28 cellular contexts compared by ENCODE assay signal in the genomic region with DNA sequence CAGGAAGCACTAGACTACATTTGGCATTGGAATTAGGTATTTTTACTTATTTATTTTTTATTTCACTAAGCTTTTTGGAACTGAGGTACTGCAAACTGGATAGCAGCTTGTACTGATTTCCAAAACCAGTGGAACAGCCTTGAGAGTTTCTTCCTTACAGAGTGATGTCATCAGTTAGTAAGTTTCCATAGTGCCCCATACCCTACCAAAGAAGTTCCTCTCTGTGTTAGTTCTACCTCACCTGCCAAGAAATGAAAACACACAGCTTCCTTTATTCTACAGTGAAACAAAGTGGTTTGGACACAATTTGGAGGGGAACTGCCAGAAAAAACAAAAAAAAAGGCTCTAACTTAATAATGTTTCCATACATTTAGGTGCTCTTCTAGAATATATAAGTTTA.
"Had no signal": no experiment of that assay in that cellular context is flagged by ENCODE, and none has a peak within 500 bp of the region (broad histone marks: within the 10 kb centered on the region; RNA-seq: fewer than 3 reads in every experiment).

No MANE protein-coding gene starts in this region.

- H3K4me3 ChIP-seq: cardiac muscle cell, MG63, SJSA1 had no signal

- DNase-seq: activated B cell treated with CpG ODN at 0.5 μM for 24 hours; activated CD4-positive, alpha-beta T cell treated with anti-CD3 and anti-CD28 coated beads for 1 hour; activated CD4-positive, alpha-beta T cell treated with anti-CD3 and anti-CD28 coated beads, Interleukin-2, amount 10 ng/mL, durations not matched to agents 24 days and 14 days; activated CD4-positive, alpha-beta T cell treated with anti-CD3 and anti-CD28 coated beads, Interleukin-2, amount 50 U/mL, for 48 hours; activated CD8-positive, alpha-beta memory T cell treated with anti-CD3 and anti-CD28 coated beads, Interleukin-2, amount 10 ng/mL, durations not matched to agents 7 days and 5 days; activated effector memory CD4-positive, alpha-beta T cell treated with Interleukin-2 at 50 U/mL for 16 hours; activated naive CD4-positive, alpha-beta T cell; activated T-cell treated with anti-CD3 and anti-CD28 coated beads, Interleukin-2, amount 50 U/mL, for 24 hours; aorta; MG63; MV-4-11; NCI-H1092 treated with DMSO at 0.1 percent for 48 hours; NCI-H1417 treated with DMSO at 0.1 percent for 48 hours; NCI-H1694; NCI-H2029; NCI-H2107; NCI-H2171 treated with DMSO at 0.1 percent for 48 hours; NCI-H510A; NCI-H526 treated with DMSO at 0.1 percent for 48 hours; NCI-H82; SHP77; T-helper 9 cell had no signal

- H3K9me3 Mint-ChIP-seq: activated B cell treated with CpG ODN at 0.5 μM for 24 hours; activated CD4-positive, alpha-beta T cell treated with anti-CD3 and anti-CD28 coated beads, Interleukin-2, amount 10 ng/mL, durations not matched to agents 24 days and 14 days; activated T-cell treated with anti-CD3 and anti-CD28 coated beads, Interleukin-2, amount 50 U/mL, for 24 hours; activated T-helper 1 cell treated with anti-CD3 and anti-CD28 coated beads, Interleukin-12 subunit alpha, Interleukin-12 subunit beta, Interleukin-2, Interleukin-4 antibody, amounts not matched to agents 30 ng/mL and 10 ng/mL and 1 ng/mL, durations not matched to agents 14 hours and 24 hours and 36 hours; T-helper 1 cell treated with Interleukin-12 subunit alpha and Interleukin-12 subunit beta and Interleukin-4 antibody, amounts not matched to agents 30 μg/mL and 1 μg/mL, for 36 hours had no signal

- H3K36me3 ChIP-seq: cardiac muscle cell, MG63, SJSA1 had no signal

- H3K9me3 ChIP-seq: MG63, SJSA1 had no signal

- H3K27ac Mint-ChIP-seq: activated B cell treated with CpG ODN at 0.5 μM for 24 hours; activated CD4-positive, alpha-beta T cell treated with anti-CD3 and anti-CD28 coated beads, Interleukin-2, amount 10 ng/mL, durations not matched to agents 24 days and 14 days; activated CD8-positive, alpha-beta memory T cell treated with anti-CD3 and anti-CD28 coated beads, Interleukin-2, amount 10 ng/mL, durations not matched to agents 7 days and 5 days; activated naive CD4-positive, alpha-beta T cell treated with anti-CD3 and anti-CD28 coated beads, Interleukin-2, amount 50 U/mL, for 24 hours; activated T-cell treated with anti-CD3 and anti-CD28 coated beads, Interleukin-2, amount 50 U/mL, for 24 hours; activated T-helper 1 cell treated with anti-CD3 and anti-CD28 coated beads, Interleukin-12 subunit alpha, Interleukin-12 subunit beta, Interleukin-2, Interleukin-4 antibody, amounts not matched to agents 30 ng/mL and 10 ng/mL and 1 ng/mL, durations not matched to agents 14 hours and 24 hours and 36 hours; T-helper 1 cell treated with Interleukin-12 subunit alpha and Interleukin-12 subunit beta and Interleukin-4 antibody, amounts not matched to agents 30 μg/mL and 1 μg/mL, for 36 hours had no signal

- H3K27me3 Mint-ChIP-seq: activated B cell treated with CpG ODN at 0.5 μM for 24 hours; activated CD4-positive, alpha-beta T cell treated with anti-CD3 and anti-CD28 coated beads, Interleukin-2, amount 10 ng/mL, durations not matched to agents 24 days and 14 days; activated CD8-positive, alpha-beta memory T cell treated with anti-CD3 and anti-CD28 coated beads, Interleukin-2, amount 10 ng/mL, durations not matched to agents 7 days and 5 days; activated naive CD4-positive, alpha-beta T cell treated with anti-CD3 and anti-CD28 coated beads, Interleukin-2, amount 50 U/mL, for 24 hours; activated T-cell treated with anti-CD3 and anti-CD28 coated beads, Interleukin-2, amount 50 U/mL, for 24 hours; brain had no signal

- H3K27ac ChIP-seq: cardiac muscle cell, SJSA1 had no signal

- H3K4me1 ChIP-seq: SJSA1 had no signal

- H3K36me3 Mint-ChIP-seq: activated CD8-positive, alpha-beta memory T cell treated with anti-CD3 and anti-CD28 coated beads, Interleukin-2, amount 10 ng/mL, durations not matched to agents 7 days and 5 days; activated naive CD4-positive, alpha-beta T cell treated with anti-CD3 and anti-CD28 coated beads, Interleukin-2, amount 50 U/mL, for 24 hours had no signal

- H3K4me3 Mint-ChIP-seq: activated B cell treated with CpG ODN at 0.5 μM for 24 hours; activated CD4-positive, alpha-beta T cell treated with anti-CD3 and anti-CD28 coated beads, Interleukin-2, amount 10 ng/mL, durations not matched to agents 24 days and 14 days; activated CD8-positive, alpha-beta memory T cell treated with anti-CD3 and anti-CD28 coated beads, Interleukin-2, amount 10 ng/mL, durations not matched to agents 7 days and 5 days; activated naive CD4-positive, alpha-beta T cell treated with anti-CD3 and anti-CD28 coated beads, Interleukin-2, amount 50 U/mL, for 24 hours; activated T-cell treated with anti-CD3 and anti-CD28 coated beads, Interleukin-2, amount 50 U/mL, for 24 hours; activated T-helper 1 cell treated with anti-CD3 and anti-CD28 coated beads, Interleukin-12 subunit alpha, Interleukin-12 subunit beta, Interleukin-2, Interleukin-4 antibody, amounts not matched to agents 30 ng/mL and 10 ng/mL and 1 ng/mL, durations not matched to agents 14 hours and 24 hours and 36 hours; brain; T-helper 1 cell treated with Interleukin-12 subunit alpha and Interleukin-12 subunit beta and Interleukin-4 antibody, amounts not matched to agents 30 μg/mL and 1 μg/mL, for 36 hours had no signal

- H3K27me3 ChIP-seq: cardiac muscle cell, MG63, SJSA1 had no signal

- ATAC-seq: activated CD8-positive, alpha-beta memory T cell treated with anti-CD3 and anti-CD28 coated beads, Interleukin-2, amount 10 ng/mL, durations not matched to agents 7 days and 5 days had no signal

- H3K4me1 Mint-ChIP-seq: activated B cell treated with CpG ODN at 0.5 μM for 24 hours; activated CD4-positive, alpha-beta T cell treated with anti-CD3 and anti-CD28 coated beads, Interleukin-2, amount 10 ng/mL, durations not matched to agents 24 days and 14 days; activated CD8-positive, alpha-beta memory T cell treated with anti-CD3 and anti-CD28 coated beads, Interleukin-2, amount 10 ng/mL, durations not matched to agents 7 days and 5 days; activated naive CD4-positive, alpha-beta T cell treated with anti-CD3 and anti-CD28 coated beads, Interleukin-2, amount 50 U/mL, for 24 hours had no signal
